Comparison of ENCODE assay signal across 9 cellular contexts in the genomic region with DNA sequence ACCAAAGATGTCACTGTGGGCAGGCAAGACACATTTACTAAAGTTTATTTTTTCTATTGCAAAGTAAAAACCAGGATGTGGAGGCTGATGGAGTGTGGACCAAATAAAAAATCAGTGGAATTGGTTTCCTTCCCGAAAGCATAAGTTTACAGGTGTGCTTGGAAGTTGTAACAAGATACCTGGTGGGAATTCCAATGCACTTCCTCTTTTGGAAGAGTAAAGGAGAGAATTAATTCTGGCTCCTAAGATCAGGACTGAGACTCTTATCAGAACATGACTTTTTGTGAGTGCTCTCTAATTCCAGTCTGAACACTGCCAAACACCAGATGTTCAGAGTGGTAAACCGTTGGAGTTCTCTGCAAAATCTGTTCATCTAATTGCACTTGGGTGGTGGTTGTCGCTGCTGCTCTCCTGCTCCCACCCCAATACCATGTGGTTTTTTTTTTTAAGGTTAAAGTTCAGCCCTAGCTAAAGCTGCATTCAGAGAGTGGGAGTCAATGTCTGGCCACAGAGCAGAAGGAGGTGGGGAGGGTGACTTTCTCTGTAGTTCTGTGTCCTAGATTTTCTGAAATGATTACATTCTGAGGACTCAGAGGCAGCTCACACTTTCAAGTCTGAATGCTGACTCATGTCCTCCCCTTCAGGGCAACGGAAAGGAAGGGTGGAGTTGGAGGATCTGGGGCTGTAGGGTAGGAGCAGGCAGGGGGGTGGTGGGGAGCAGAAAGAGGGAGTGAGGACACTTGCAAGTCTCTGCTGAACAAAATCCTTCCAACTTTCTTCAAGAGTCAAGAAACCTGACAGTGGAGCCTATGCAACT.
DNase-seq lines count a peak whose midpoint lies in the region; ATAC-seq and TF ChIP-seq lines count a peak whose summit lies in the region.
"Had no signal": no experiment of that assay in that cellular context is flagged by ENCODE, and none has a peak within 500 bp of the region (broad histone marks: within the 10 kb centered on the region; RNA-seq: fewer than 3 reads in every experiment).

No MANE protein-coding gene starts in this region.

- no peaks in the 10 kb centered on the region for H3K27me3 Mint-ChIP-seq in Caco-2 (ENCODE audit: insufficient read depth, unreplicated experiment)
- H3K27me3 Mint-ChIP-seq in activated CD4-positive, alpha-beta memory T cell treated with anti-CD3 and anti-CD28 coated beads, Interleukin-2, amount 10 ng/mL, durations not matched to agents 7 days and 5 days = no peaks in the 10 kb centered on the region

- H3K9me3 Mint-ChIP-seq in Caco-2 (ENCODE audit: unreplicated experiment) = peaks cover 10% of the 10 kb centered on the region
- H3K9me3 Mint-ChIP-seq in activated CD4-positive, alpha-beta memory T cell treated with anti-CD3 and anti-CD28 coated beads, Interleukin-2, amount 10 ng/mL, durations not matched to agents 7 days and 5 days = peaks cover 9% of the 10 kb centered on the region

- CTCF ChIA-PET in Caco-2 (lab: Charles Lee) = no interaction called here
- CTCF ChIA-PET in activated CD4-positive, alpha-beta memory T cell treated with anti-CD3 and anti-CD28 coated beads, Interleukin-2, amount 10 ng/mL, durations not matched to agents 7 days and 5 days (lab: Charles Lee) = interaction anchor here (0.7 to 2.5 kb wide), 7 partner anchors 19 to 328 kb away, joined by 3 to 7 read pairs (median 3); a partner anchor contains a TSS

- no peaks in the 10 kb centered on the region for H3K27me3 ChIP-seq in Caco-2 (replicated peaks; ENCODE audit: control insufficient read depth, insufficient read depth, low read length)

- peaks cover 6% of the 10 kb centered on the region for H3K36me3 Mint-ChIP-seq in Caco-2 (ENCODE audit: insufficient read depth, unreplicated experiment)
- peaks cover 35% of the 10 kb centered on the region for H3K36me3 Mint-ChIP-seq in activated CD4-positive, alpha-beta memory T cell treated with anti-CD3 and anti-CD28 coated beads, Interleukin-2, amount 10 ng/mL, durations not matched to agents 7 days and 5 days (ENCODE audit: low read depth)

- H3K4me1 ChIP-seq in Caco-2 = peaks cover 23% of the 10 kb centered on the region
- H3K4me1 ChIP-seq: parathyroid adenoma had no signal

- no peak overlapping the region for H3K4me3 ChIP-seq in Caco-2 (ENCODE audit: low read depth, low read length)

- ATAC-seq in GM21619 (IDR thresholded peaks at IDR 0.05; ENCODE audit: unreplicated experiment) = peak; percentile 79
- ATAC-seq in GM19455 (IDR thresholded peaks at IDR 0.05; ENCODE audit: unreplicated experiment) = no peak

- H3K36me3 ChIP-seq in Caco-2 (ENCODE audit: control insufficient read depth, insufficient read depth, low read length) = no peaks in the 10 kb centered on the region

- DNase-seq in Caco-2 (no peak), M059J (ENCODE audit: low read depth) (peak; percentile 98), glomerular endothelial cell (ENCODE audit: extremely low read depth, low read depth, low spot score) (peak; percentile 7), DMS114 treated with DMSO at 0.1 percent for 48 hours (lab: John Stamatoyannopoulos, UW; ENCODE audit: unreplicated experiment) (no peak)
- peak; percentile 83 for DNase-seq in activated CD4-positive, alpha-beta memory T cell treated with anti-CD3 and anti-CD28 coated beads, Interleukin-2, amount 10 ng/mL, durations not matched to agents 7 days and 5 days
- DNase-seq in stimulated activated CD4-positive, alpha-beta T cell treated with anti-CD3 and anti-CD28 coated beads, Interleukin-4, amount 100 ng/mL, for 24 hours = peak; percentile 66

- BruUV-seq in Caco-2 (replicated peaks; lab: Mats Ljungman, UMichigan) = no TSS peak

- intact Hi-C loops in Caco-2 (cut with micrococcal nuclease; ENCODE audit: unreplicated experiment) = loop anchor here (10.0 kb wide), 1 partner anchor 274 kb away; a partner anchor contains a TSS

- no peak for TF ChIP-seq CTCF in Caco-2 (IDR thresholded peaks at IDR 0.05; ENCODE audit: insufficient read depth in 1 of 2, low read depth in 1 of 2, low read length in 1 of 2, severe bottlenecking in 1 of 2, unreplicated experiment in 1 of 2)

- no peak overlapping the region for H3K4me3 Mint-ChIP-seq in Caco-2 (ENCODE audit: unreplicated experiment)
- H3K4me3 Mint-ChIP-seq in activated CD4-positive, alpha-beta memory T cell treated with anti-CD3 and anti-CD28 coated beads, Interleukin-2, amount 10 ng/mL, durations not matched to agents 7 days and 5 days = peak overlapping the region; percentile 33

- POLR2A ChIA-PET in Caco-2 (lab: Charles Lee) = no interaction called here
- POLR2A ChIA-PET in activated CD4-positive, alpha-beta memory T cell treated with anti-CD3 and anti-CD28 coated beads, Interleukin-2, amount 10 ng/mL, durations not matched to agents 7 days and 5 days (lab: Charles Lee) = interaction anchor here (0.6 to 4.0 kb wide), 14 partner anchors 12 to 288 kb away, joined by 3 to 29 read pairs (median 4); no protein-coding TSS in a partner anchor

- peaks cover 16% of the 10 kb centered on the region for H3K4me1 Mint-ChIP-seq in Caco-2 (ENCODE audit: low read depth, unreplicated experiment)
- H3K4me1 Mint-ChIP-seq in activated CD4-positive, alpha-beta memory T cell treated with anti-CD3 and anti-CD28 coated beads, Interleukin-2, amount 10 ng/mL, durations not matched to agents 7 days and 5 days = peaks cover 78% of the 10 kb centered on the region

- H3K9me3 ChIP-seq in Caco-2 = no peaks in the 10 kb centered on the region

- H3K27ac Mint-ChIP-seq in Caco-2 (ENCODE audit: unreplicated experiment) = peak overlapping the region; percentile 68
- peak overlapping the region; percentile 92 for H3K27ac Mint-ChIP-seq in activated CD4-positive, alpha-beta memory T cell treated with anti-CD3 and anti-CD28 coated beads, Interleukin-2, amount 10 ng/mL, durations not matched to agents 7 days and 5 days

Comparison
In these comparisons a context has a peak if more than half of its experiments do, and no peak if none do; other contexts are left out.
1. DNase-seq: peak in M059J (single experiment), activated CD4-positive, alpha-beta memory T cell treated with anti-CD3 and anti-CD28 coated beads, Interleukin-2, amount 10 ng/mL, durations not matched to agents 7 days and 5 days (single experiment), glomerular endothelial cell (single experiment) and stimulated activated CD4-positive, alpha-beta T cell treated with anti-CD3 and anti-CD28 coated beads, Interleukin-4, amount 100 ng/mL, for 24 hours (single experiment); none in Caco-2 (0 of 2) and DMS114 treated with DMSO at 0.1 percent for 48 hours (single experiment).